13 cellular contexts compared by ENCODE assay signal in the genomic region with DNA sequence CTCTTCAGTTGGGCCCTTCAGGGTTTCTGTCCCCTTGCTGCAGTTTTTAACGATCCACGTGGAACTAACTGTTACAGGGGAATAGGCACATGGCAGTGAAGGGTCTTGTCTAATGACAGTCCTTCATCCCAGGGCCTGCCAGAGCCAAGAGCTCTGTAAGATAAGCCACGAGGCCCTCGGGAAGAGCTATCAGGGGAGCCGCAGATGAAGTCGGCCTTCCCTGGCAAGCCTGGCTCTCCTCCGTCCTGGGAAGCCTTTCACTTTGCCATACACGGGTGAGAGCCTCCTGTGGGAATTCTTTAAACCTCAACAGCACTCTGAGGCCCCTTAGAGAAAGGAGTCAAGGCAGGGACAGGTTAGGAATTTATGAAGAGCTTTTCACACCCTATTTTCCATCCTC. TPM values are rescaled to one million over a fixed set of nuclear protein-coding genes. Genes with fewer than 3 reads are reported as not detected.
DNase-seq lines count a peak whose midpoint lies in the region; ATAC-seq and TF ChIP-seq lines count a peak whose summit lies in the region.
"Had no signal": no experiment of that assay in that cellular context is flagged by ENCODE, and none has a peak within 500 bp of the region (broad histone marks: within the 10 kb centered on the region; RNA-seq: fewer than 3 reads in every experiment).

No MANE protein-coding gene starts in this region.

- H3K27me3 ChIP-seq in cardiac muscle cell (no peaks in the 10 kb centered on the region), MM.1S (replicated peaks; ENCODE audit: insufficient read depth, low read length) (no peaks in the 10 kb centered on the region), left ventricle myocardium inferior (ENCODE audit: low read depth) (no peaks in the 10 kb centered on the region), smooth muscle cell (ENCODE audit: low read depth) (no peaks in the 10 kb centered on the region)
- H3K27me3 ChIP-seq: BLaER1, transverse colon had no signal

- H3K4me3 Mint-ChIP-seq in CD14-positive monocyte: no peak overlapping the region
- H3K4me3 Mint-ChIP-seq: activated naive CD8-positive, alpha-beta T cell treated with anti-CD3 and anti-CD28 coated beads for 36 hours had no signal

- H3K79me2 ChIP-seq in MM.1S (ENCODE audit: low read length) (no peaks in the 10 kb centered on the region), smooth muscle cell (ENCODE audit: low read depth) (no peaks in the 10 kb centered on the region)

- peaks cover 0 to 3% of the 10 kb centered on the region in 2 donors for H3K36me3 Mint-ChIP-seq in CD14-positive monocyte

- TF ChIP-seq CTCF in cardiac muscle cell (IDR thresholded peaks at IDR 0.05; ENCODE audit: low read depth, low read length) (no peak), MM.1S (IDR thresholded peaks at IDR 0.05; ENCODE audit: low read length) (no peak), left ventricle myocardium inferior (IDR thresholded peaks at IDR 0.05; ENCODE audit: borderline replicate concordance) (no peak), smooth muscle cell (IDR thresholded peaks at IDR 0.05; ENCODE audit: borderline replicate concordance, insufficient read depth, poor library complexity, severe bottlenecking) (no peak), CD14-positive monocyte (IDR thresholded peaks at IDR 0.05) (no peak)

- no peak for ATAC-seq in HG02763 (IDR thresholded peaks at IDR 0.05; ENCODE audit: unreplicated experiment)

- peak in 1 of 2 donors; percentile 61 for DNase-seq in cardiac muscle cell (ENCODE audit: low read depth in 1 of 2, low spot score in 1 of 2)
- DNase-seq in cardiac septum (ENCODE audit: low spot score): no peak
- no peak for DNase-seq in MM.1S
- no peak for DNase-seq in left ventricle myocardium inferior
- DNase-seq in smooth muscle cell (lab: John Stamatoyannopoulos, UW; ENCODE audit: unreplicated experiment): no peak
- DNase-seq in CD14-positive monocyte (ENCODE audit: low spot score): no peak
- DNase-seq: cortex of kidney had no signal

- H3K4me1 ChIP-seq in cardiac muscle cell (ENCODE audit: low read depth) (peaks cover 26% of the 10 kb centered on the region), MM.1S (ENCODE audit: low read length) (peaks cover 9% of the 10 kb centered on the region), left ventricle myocardium inferior (peaks cover 14% of the 10 kb centered on the region), smooth muscle cell (ENCODE audit: low read depth) (no peaks in the 10 kb centered on the region)

- 48% methylated on average over 8 of the region's 8 CpGs for WGBS in smooth muscle cell (ENCODE audit: low lambda C conversion rate)

- H3K4me2 ChIP-seq in MM.1S (ENCODE audit: low read depth, low read length) (peak overlapping the region; percentile 59), smooth muscle cell (peak overlapping the region; percentile 52)
- H3K4me2 ChIP-seq: BLaER1 had no signal

- no peaks in the 10 kb centered on the region for H3K9me2 ChIP-seq in MM.1S (replicated peaks; ENCODE audit: insufficient read depth, low read length)

- peaks cover 9% of the 10 kb centered on the region for H3K4me1 Mint-ChIP-seq in CD14-positive monocyte

- H3K27me3 Mint-ChIP-seq in CD14-positive monocyte (ENCODE audit: low read depth in 3 of 3): no peaks in the 10 kb centered on the region
- H3K27me3 Mint-ChIP-seq: activated naive CD8-positive, alpha-beta T cell treated with anti-CD3 and anti-CD28 coated beads for 36 hours had no signal

- no peaks in the 10 kb centered on the region for H3K9me3 ChIP-seq in cardiac muscle cell (ENCODE audit: low read depth)
- no peaks in the 10 kb centered on the region for H3K9me3 ChIP-seq in MM.1S (replicated peaks; ENCODE audit: insufficient read depth, low read length)
- no peaks in the 10 kb centered on the region for H3K9me3 ChIP-seq in left ventricle myocardium inferior (replicated peaks)
- H3K9me3 ChIP-seq in smooth muscle cell (replicated peaks; ENCODE audit: low read depth): no peaks in the 10 kb centered on the region
- H3K9me3 ChIP-seq: BLaER1, psoas muscle, transverse colon had no signal

- H3F3A ChIP-seq in MM.1S (ENCODE audit: insufficient read depth, low read length) (no peaks in the 10 kb centered on the region), smooth muscle cell (ENCODE audit: low read depth) (no peaks in the 10 kb centered on the region)

- H3K9ac ChIP-seq in MM.1S (ENCODE audit: low read length) (no peak overlapping the region), smooth muscle cell (ENCODE audit: low read depth) (no peak overlapping the region)
- H3K9ac ChIP-seq: BLaER1 had no signal

- H3K27ac Mint-ChIP-seq in CD14-positive monocyte: peak overlapping the region in 2 of 7 donors; percentile 32 to 54
- H3K27ac Mint-ChIP-seq: activated naive CD8-positive, alpha-beta T cell treated with anti-CD3 and anti-CD28 coated beads for 36 hours had no signal

- H2AFZ ChIP-seq in MM.1S (ENCODE audit: low read length): peak overlapping the region; percentile 13; the same call in 1 of the 2 replicates
- no peak overlapping the region for H2AFZ ChIP-seq in smooth muscle cell (ENCODE audit: low read depth)

- H3K27ac ChIP-seq in cardiac muscle cell: peak overlapping the region; percentile 56
- no peak overlapping the region for H3K27ac ChIP-seq in MM.1S (ENCODE audit: low read length)
- no peak overlapping the region for H3K27ac ChIP-seq in left ventricle myocardium inferior (replicated peaks)
- H3K27ac ChIP-seq in smooth muscle cell (ENCODE audit: low read depth): no peak overlapping the region
- H3K27ac ChIP-seq: BLaER1, psoas muscle, skin epidermis, transverse colon had no signal

- H3K4me3 ChIP-seq in cardiac muscle cell (no peak overlapping the region), MM.1S (ENCODE audit: low read length) (no peak overlapping the region), left ventricle myocardium inferior (peak overlapping the region; percentile 7), smooth muscle cell (no peak overlapping the region)
- H3K4me3 ChIP-seq: BLaER1, psoas muscle, skin epidermis, transverse colon had no signal

- H4K20me1 ChIP-seq in MM.1S (ENCODE audit: insufficient read depth, low read length) (no peaks in the 10 kb centered on the region), smooth muscle cell (ENCODE audit: low read depth) (no peaks in the 10 kb centered on the region)
- H4K20me1 ChIP-seq: BLaER1 had no signal

- H3K9me3 Mint-ChIP-seq in CD14-positive monocyte: peaks cover 0 to 1% (median 0%) of the 10 kb centered on the region in 7 donors
- H3K9me3 Mint-ChIP-seq: activated naive CD8-positive, alpha-beta T cell treated with anti-CD3 and anti-CD28 coated beads for 36 hours had no signal

- intact Hi-C loops in cardiac septum (cut with DNase I): loop anchor here (2.0 to 5.0 kb wide), 3 partner anchors 39 to 252 kb away; no protein-coding TSS in a partner anchor
- intact Hi-C loops in left ventricle myocardium inferior (cut with micrococcal nuclease): loop anchor here (10.0 kb wide), 1 partner anchor 254 kb away; no protein-coding TSS in a partner anchor
- intact Hi-C loops in CD14-positive monocyte (cut with micrococcal nuclease): no loop called here

- H3K36me3 ChIP-seq in cardiac muscle cell: no peaks in the 10 kb centered on the region
- no peaks in the 10 kb centered on the region; the same call in 1 of the 2 replicates for H3K36me3 ChIP-seq in MM.1S (replicated peaks; ENCODE audit: insufficient read depth, low read length)
- H3K36me3 ChIP-seq in left ventricle myocardium inferior: peaks cover 12% of the 10 kb centered on the region
- no peaks in the 10 kb centered on the region for H3K36me3 ChIP-seq in smooth muscle cell (ENCODE audit: low read depth)
- H3K36me3 ChIP-seq: transverse colon had no signal

RNA-seq across cellular contexts. Expression of gene ACP6, which starts 29.0 kb away (rescaled TPM):
- total RNA-seq in cardiac muscle cell (23.9 and 45.7 TPM in 2 replicates), cardiac septum (10.9 TPM), left ventricle myocardium inferior (10.9 TPM), smooth muscle cell (6.4 and 7.6 TPM in 2 replicates)
- polyA plus RNA-seq in cardiac muscle cell (73.9 and 80.8 TPM in 2 replicates), smooth muscle cell (11.8 and 12.5 TPM in 2 replicates), CD14-positive monocyte (1 to 10 TPM; 2.0 to 4.1 TPM)

Comparison
In these comparisons a context has a peak if more than half of its experiments do, and no peak if none do; other contexts are left out.
1. intact Hi-C loops: an anchor here in cardiac septum (2.0 to 5.0 kb wide) and left ventricle myocardium inferior (10.0 kb wide); none called in CD14-positive monocyte.